8 cellular contexts compared by ENCODE assay signal in the genomic region with DNA sequence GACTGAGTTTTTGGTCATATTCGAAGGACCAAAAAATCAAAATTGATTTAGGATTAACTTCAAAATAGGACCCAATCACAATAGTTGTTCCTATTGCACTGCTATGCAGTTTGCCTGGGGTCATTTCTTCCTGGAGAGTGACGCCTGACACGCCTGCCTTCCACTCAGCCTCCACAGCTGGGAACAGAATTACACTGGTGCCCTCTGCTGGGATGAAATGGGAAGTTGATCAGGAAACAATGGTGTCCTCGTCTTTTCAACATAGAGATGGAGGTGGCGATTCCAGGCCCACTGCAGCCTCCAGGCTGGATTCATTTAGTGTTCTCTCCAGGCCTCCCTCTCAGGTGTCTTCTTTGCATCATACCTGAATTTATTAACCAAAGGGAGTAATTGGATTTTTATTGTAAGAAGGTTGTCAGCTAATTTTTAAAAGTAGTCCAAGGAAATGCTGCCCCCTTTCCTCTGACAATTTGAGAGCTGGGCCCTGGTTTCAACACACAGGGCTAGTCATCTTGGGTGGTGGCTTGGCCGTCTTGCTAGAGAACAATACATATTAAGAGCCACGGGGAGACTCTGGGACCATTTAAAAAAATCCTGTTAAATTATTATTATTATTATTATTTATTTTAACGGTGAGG.
DNase-seq lines count a peak whose midpoint lies in the region; ATAC-seq, FAIRE-seq and TF ChIP-seq lines count a peak whose summit lies in the region.

No MANE protein-coding gene starts in this region.

- CTCF ChIA-PET in AG04450 (lab: Charles Lee) = interaction anchor here (0.6 to 2.5 kb wide), 35 partner anchors 10 to 643 kb away, joined by 3 to 60 read pairs (median 4); no protein-coding TSS in a partner anchor

- peak; percentile 96 for FAIRE-seq in islet of Langerhans (lab: Jason Lieb, UNC)

- TF ChIP-seq CTCF in AG04450 (IDR thresholded peaks at IDR 0.05; ENCODE audit: low read depth, low read length) (peak; percentile 89), brain microvascular endothelial cell (IDR thresholded peaks at IDR 0.05; ENCODE audit: low read depth, low read length, missing control alignments) (peak; percentile 82)

- H3K36me3 ChIP-seq in brain microvascular endothelial cell (replicated peaks) = no peaks in the 10 kb centered on the region

- peak; percentile 91 for ATAC-seq in GM18858 (IDR thresholded peaks at IDR 0.05; ENCODE audit: unreplicated experiment)
- ATAC-seq in HG03045 (IDR thresholded peaks at IDR 0.05; ENCODE audit: unreplicated experiment) = peak; percentile 94

- in situ Hi-C loops in brain microvascular endothelial cell (cut with HindIII; ENCODE audit: low pct_ligation_motif_present, low sequenced_read_pairs) = no loop called here

- H3K27me3 ChIP-seq in AG04450 (ENCODE audit: control insufficient read depth, insufficient read depth, low read length) (no peaks in the 10 kb centered on the region), brain microvascular endothelial cell (replicated peaks) (no peaks in the 10 kb centered on the region)

- DNase-seq in AG04450 (ENCODE audit: low read depth, low spot score) (no peak), NCI-H2081 (lab: John Stamatoyannopoulos, UW) (peak; percentile 85), UCSD-AML1 (lab: John Stamatoyannopoulos, UW; ENCODE audit: unreplicated experiment) (peak; percentile 43), brain microvascular endothelial cell (peak; percentile 80)
- peak; percentile 25 to 58 for DNase-seq in stimulated activated CD4-positive, alpha-beta T cell treated with anti-CD3 and anti-CD28 coated beads, Interleukin-15, amount 100 ng/mL, for 48 hours (ENCODE audit: low read depth in 2 of 2)

- POLR2A ChIA-PET in AG04450 (lab: Yijun Ruan, JAX) = no interaction called here

- H3K9me3 ChIP-seq in AG04450 (ENCODE audit: control insufficient read depth, insufficient read depth, low read length) = no peaks in the 10 kb centered on the region

- no peak overlapping the region for H3K27ac ChIP-seq in AG04450 (ENCODE audit: low read depth, low read length)
- no peak overlapping the region for H3K27ac ChIP-seq in brain microvascular endothelial cell

- H3K4me3 ChIP-seq in AG04450 (ENCODE audit: low read depth, low read length) = no peak overlapping the region
- no peak overlapping the region for H3K4me3 ChIP-seq in brain microvascular endothelial cell (ENCODE audit: low read depth, low read length)
